22 cellular contexts compared by ENCODE assay signal in genomic region chr10:24982294-24983064, GRCh38. TPM values are rescaled to one million over a fixed set of nuclear protein-coding genes. Genes with fewer than 3 reads are reported as not detected.
DNase-seq lines count a peak whose midpoint lies in the region; ATAC-seq and TF ChIP-seq lines count a peak whose summit lies in the region.
"Had no signal": no experiment of that assay in that cellular context is flagged by ENCODE, and none has a peak within 500 bp of the region (broad histone marks: within the 10 kb centered on the region; RNA-seq: fewer than 3 reads in every experiment).

No MANE protein-coding gene starts in this region.

- H3K36me3 Mint-ChIP-seq in CD8-positive, alpha-beta memory T cell = peaks cover 0 to 2% (median 0%) of the 10 kb centered on the region in 3 donors
- H3K36me3 Mint-ChIP-seq: activated naive CD8-positive, alpha-beta T cell treated with anti-CD3 and anti-CD28 coated beads for 36 hours had no signal

- H3K4me3 ChIP-seq in GM12864 (ENCODE audit: low read depth, low read length) = no peak overlapping the region
- H3K4me3 ChIP-seq in CD8-positive, alpha-beta memory T cell (ENCODE audit: low read length) = no peak overlapping the region
- H3K4me3 ChIP-seq in mucosa of descending colon = no peak overlapping the region
- H3K4me3 ChIP-seq: body of pancreas, GM23248, uterus had no signal

- no peaks in the 10 kb centered on the region for H3K27me3 ChIP-seq in CD8-positive, alpha-beta memory T cell (ENCODE audit: insufficient read depth, low read length, poor library complexity, severe bottlenecking)
- H3K27me3 ChIP-seq: body of pancreas, uterus had no signal

- DNase-seq in GM12864 (ENCODE audit: low read depth) (peak; percentile 12), HK-2 (ENCODE audit: unreplicated experiment) (no peak), mucosa of descending colon (no peak)
- no peak for DNase-seq in CD8-positive, alpha-beta memory T cell
- DNase-seq in stimulated activated naive CD4-positive, alpha-beta T cell treated with Interleukin-2 at 50 U/mL for 16 hours (lab: John Stamatoyannopoulos, UW) = no peak
- DNase-seq: 8988T; activated CD4-positive, alpha-beta T cell treated with anti-CD3 and anti-CD28 coated beads for 1 hour; activated naive CD8-positive, alpha-beta T cell treated with anti-CD3 and anti-CD28 coated beads for 36 hours; body of pancreas; Caco-2; effector memory CD8-positive, alpha-beta T cell; GM23248; NCI-H1105 treated with DMSO at 0.1 percent for 48 hours; NCI-H2107; NCI-H524; uterus had no signal

- CTCF ChIA-PET in CD8-positive, alpha-beta memory T cell (lab: Charles Lee) = no interaction called here

- no peaks in the 10 kb centered on the region for H3K9me3 ChIP-seq in CD8-positive, alpha-beta memory T cell (ENCODE audit: low read length)
- H3K9me3 ChIP-seq in mucosa of descending colon = no peaks in the 10 kb centered on the region
- H3K9me3 ChIP-seq: body of pancreas, Caco-2, uterus had no signal

- POLR2A ChIA-PET in CD8-positive, alpha-beta memory T cell (lab: Charles Lee) = no interaction called here

- H3K9me3 Mint-ChIP-seq in CD8-positive, alpha-beta memory T cell = no peaks in the 10 kb centered on the region
- H3K9me3 Mint-ChIP-seq: activated naive CD8-positive, alpha-beta T cell treated with anti-CD3 and anti-CD28 coated beads for 36 hours; activated T-helper 17 cell treated with anti-CD3 and anti-CD28 coated beads, Interleukin-2, amount 50 U/mL, for 72 hours; effector memory CD8-positive, alpha-beta T cell had no signal

- peaks cover 0 to 2% of the 10 kb centered on the region in 2 donors for H3K27me3 Mint-ChIP-seq in CD8-positive, alpha-beta memory T cell
- H3K27me3 Mint-ChIP-seq: activated naive CD8-positive, alpha-beta T cell treated with anti-CD3 and anti-CD28 coated beads for 36 hours; activated T-helper 17 cell treated with anti-CD3 and anti-CD28 coated beads, Interleukin-2, amount 50 U/mL, for 72 hours; effector memory CD8-positive, alpha-beta T cell had no signal

- peaks cover 3 to 10% (median 8%) of the 10 kb centered on the region in 3 donors for H3K4me1 Mint-ChIP-seq in CD8-positive, alpha-beta memory T cell

- H3K4me3 Mint-ChIP-seq in CD8-positive, alpha-beta memory T cell = no peak overlapping the region
- H3K4me3 Mint-ChIP-seq: activated naive CD8-positive, alpha-beta T cell treated with anti-CD3 and anti-CD28 coated beads for 36 hours; activated T-helper 17 cell treated with anti-CD3 and anti-CD28 coated beads, Interleukin-2, amount 50 U/mL, for 72 hours; effector memory CD8-positive, alpha-beta T cell had no signal

- H3K27ac Mint-ChIP-seq in CD8-positive, alpha-beta memory T cell = no peak overlapping the region
- H3K27ac Mint-ChIP-seq: activated naive CD8-positive, alpha-beta T cell treated with anti-CD3 and anti-CD28 coated beads for 36 hours; activated T-helper 17 cell treated with anti-CD3 and anti-CD28 coated beads, Interleukin-2, amount 50 U/mL, for 72 hours; effector memory CD8-positive, alpha-beta T cell had no signal

- intact Hi-C loops in mucosa of descending colon (cut with DNase I, micrococcal nuclease) = no loop called here

- ATAC-seq in GM19324 (IDR thresholded peaks at IDR 0.05; ENCODE audit: low FRiP score, unreplicated experiment) (peak; percentile 68), GM21529 (IDR thresholded peaks at IDR 0.05; ENCODE audit: unreplicated experiment) (peak; percentile 72), HG03064 (IDR thresholded peaks at IDR 0.05; ENCODE audit: low read depth, unreplicated experiment) (peak; percentile 79), mucosa of descending colon (no peak)
- ATAC-seq: activated T-helper 17 cell treated with anti-CD3 and anti-CD28 coated beads, Interleukin-2, amount 50 U/mL, for 72 hours; body of pancreas; effector memory CD8-positive, alpha-beta T cell had no signal

- peaks cover 7% of the 10 kb centered on the region for H3K4me1 ChIP-seq in CD8-positive, alpha-beta memory T cell (ENCODE audit: insufficient read depth, low read length)
- H3K4me1 ChIP-seq in mucosa of descending colon (ENCODE audit: low read depth) = no peaks in the 10 kb centered on the region
- H3K4me1 ChIP-seq: body of pancreas had no signal

- no peak for TF ChIP-seq CTCF in GM12864 (IDR thresholded peaks at IDR 0.05; ENCODE audit: low read depth, low read length, missing control alignments)
- no peak for TF ChIP-seq CTCF in mucosa of descending colon (IDR thresholded peaks at IDR 0.05)

- no peaks in the 10 kb centered on the region for H3K36me3 ChIP-seq in CD8-positive, alpha-beta memory T cell (ENCODE audit: insufficient read depth, low read length)
- H3K36me3 ChIP-seq in mucosa of descending colon (ENCODE audit: low read depth) = no peaks in the 10 kb centered on the region
- H3K36me3 ChIP-seq: uterus had no signal

- no peak overlapping the region for H3K27ac ChIP-seq in CD8-positive, alpha-beta memory T cell (ENCODE audit: low read depth, low read length)
- H3K27ac ChIP-seq: body of pancreas had no signal

RNA-seq across cellular contexts. Expression of gene PRTFDC1, which starts 30.1 kb away (rescaled TPM):
- total RNA-seq in CD8-positive, alpha-beta memory T cell = 1 to 10 TPM; 1.5 to 1.6 TPM
- 1.3 TPM for polyA plus RNA-seq in CD8-positive, alpha-beta memory T cell
- total RNA-seq in mucosa of descending colon = 10 to 100 TPM in 1 of 3 donors, 1 to 10 TPM in 2; 6.1 to 11.9 (median 6.9) TPM

RNA-seq across cellular contexts. Expression of gene ENKUR, which starts 33.5 kb away (rescaled TPM):
- total RNA-seq in CD8-positive, alpha-beta memory T cell = not detected
- not detected for polyA plus RNA-seq in CD8-positive, alpha-beta memory T cell
- total RNA-seq in mucosa of descending colon = under 1 TPM; 0.32 to 0.98 (median 0.77) TPM
- total RNA-seq: activated naive CD8-positive, alpha-beta T cell treated with anti-CD3 and anti-CD28 coated beads for 36 hours; body of pancreas; GM23248; LHCN-M2; lower leg skin had no signal

RNA-seq across cellular contexts. Expression of gene THNSL1, which starts 33.9 kb away (rescaled TPM):
- total RNA-seq in CD8-positive, alpha-beta memory T cell = 10 to 100 TPM in 1 of 2 experiments, 1 to 10 TPM in 1; 9.5 to 10.6 TPM
- polyA plus RNA-seq in CD8-positive, alpha-beta memory T cell = 4.1 TPM
- 1 to 10 TPM; 2.2 to 3.7 (median 3.2) TPM for total RNA-seq in mucosa of descending colon
